7 cellular contexts compared by ENCODE assay signal in the genomic region with DNA sequence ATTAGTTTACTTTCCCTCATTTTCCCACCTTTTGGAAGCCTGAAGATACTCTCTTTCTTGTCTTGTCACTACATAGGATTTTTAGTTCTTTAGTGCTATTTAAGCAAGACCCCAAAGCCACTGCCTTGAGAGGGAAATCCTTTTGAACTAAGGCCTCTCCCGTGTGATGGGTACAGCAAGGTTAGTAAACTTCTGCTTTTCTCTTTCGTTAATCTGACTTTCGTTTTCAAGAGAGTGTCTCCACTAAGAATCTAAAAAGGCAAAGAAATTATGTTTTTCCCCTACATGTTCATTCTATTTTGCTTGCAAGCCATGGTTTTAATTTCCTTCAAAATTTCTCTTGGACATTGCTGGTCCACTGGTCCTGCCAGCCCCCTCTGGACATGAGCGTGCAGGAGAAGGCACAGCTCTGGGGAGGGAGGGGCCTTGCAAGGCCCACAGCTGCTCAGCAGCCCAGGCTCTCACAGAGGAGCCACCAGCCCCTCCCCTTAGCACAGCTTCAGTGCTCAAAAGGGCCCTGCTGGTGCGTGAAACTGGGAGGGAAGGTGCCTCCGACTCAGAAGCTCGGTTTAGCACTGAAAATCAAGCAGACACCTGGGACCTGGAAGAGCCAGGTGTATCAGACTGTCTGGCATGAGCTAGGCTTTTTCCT.
A peak's percentile ranks its signal among the peaks of the same experiment; 100 is the strongest.
DNase-seq lines count a peak whose midpoint lies in the region; ATAC-seq and TF ChIP-seq lines count a peak whose summit lies in the region.

No MANE protein-coding gene starts in this region.

- POLR2A ChIA-PET in activated CD8-positive, alpha-beta T cell treated with anti-CD3 and anti-CD28 coated beads, Interleukin-2, amount 10 ng/mL, durations not matched to agents 7 days and 5 days (lab: Charles Lee) = no interaction called here

- DNase-seq in activated CD8-positive, alpha-beta T cell treated with anti-CD3 and anti-CD28 coated beads, Interleukin-2, amount 10 ng/mL, durations not matched to agents 7 days and 5 days = peak; percentile 32
- peak in 33 of 56 donors; percentile 6 to 68 (median 24) for DNase-seq in nucleus accumbens (lab: John Stamatoyannopoulos, UW)
- no peak for DNase-seq in NCI-H1436 (lab: John Stamatoyannopoulos, UW)
- no peak for DNase-seq in hepatic stellate cell (ENCODE audit: low spot score)

- H3K27me3 Mint-ChIP-seq in activated CD8-positive, alpha-beta T cell treated with anti-CD3 and anti-CD28 coated beads, Interleukin-2, amount 10 ng/mL, durations not matched to agents 7 days and 5 days (ENCODE audit: low read depth) = peaks cover 8% of the 10 kb centered on the region

- TF ChIP-seq POLR2A in GM18505 (IDR thresholded peaks at IDR 0.05; ENCODE audit: borderline replicate concordance, extremely low read depth, insufficient read depth, insufficient read length) = peak; percentile 31

- H3K4me1 Mint-ChIP-seq in activated CD8-positive, alpha-beta T cell treated with anti-CD3 and anti-CD28 coated beads, Interleukin-2, amount 10 ng/mL, durations not matched to agents 7 days and 5 days (ENCODE audit: low read depth) = peaks cover 3% of the 10 kb centered on the region

- no peaks in the 10 kb centered on the region for H3K9me3 Mint-ChIP-seq in activated CD8-positive, alpha-beta T cell treated with anti-CD3 and anti-CD28 coated beads, Interleukin-2, amount 10 ng/mL, durations not matched to agents 7 days and 5 days (ENCODE audit: insufficient read depth)

- H3K36me3 Mint-ChIP-seq in activated CD8-positive, alpha-beta T cell treated with anti-CD3 and anti-CD28 coated beads, Interleukin-2, amount 10 ng/mL, durations not matched to agents 7 days and 5 days (ENCODE audit: low read depth) = no peaks in the 10 kb centered on the region

- CTCF ChIA-PET in activated CD8-positive, alpha-beta T cell treated with anti-CD3 and anti-CD28 coated beads, Interleukin-2, amount 10 ng/mL, durations not matched to agents 7 days and 5 days (lab: Charles Lee) = interaction anchor here (1.3 kb wide), 1 partner anchor 454 kb away, joined by 3 read pairs; no protein-coding TSS in a partner anchor

- peak overlapping the region; percentile 62 for H3K4me3 Mint-ChIP-seq in activated CD8-positive, alpha-beta T cell treated with anti-CD3 and anti-CD28 coated beads, Interleukin-2, amount 10 ng/mL, durations not matched to agents 7 days and 5 days

- ATAC-seq in GM18505 (IDR thresholded peaks at IDR 0.05; ENCODE audit: unreplicated experiment) (peak; percentile 96), GM21447 (IDR thresholded peaks at IDR 0.05; ENCODE audit: unreplicated experiment) (peak; percentile 92), HG03565 (IDR thresholded peaks at IDR 0.05; ENCODE audit: unreplicated experiment) (peak; percentile 94)
- ATAC-seq in activated CD8-positive, alpha-beta T cell treated with anti-CD3 and anti-CD28 coated beads, Interleukin-2, amount 10 ng/mL, durations not matched to agents 7 days and 5 days = peak; percentile 90

- peak overlapping the region; percentile 32 for H3K27ac Mint-ChIP-seq in activated CD8-positive, alpha-beta T cell treated with anti-CD3 and anti-CD28 coated beads, Interleukin-2, amount 10 ng/mL, durations not matched to agents 7 days and 5 days

Comparison
In these comparisons a context has a peak if more than half of its experiments do, and no peak if none do; other contexts are left out.
1. DNase-seq: peak in activated CD8-positive, alpha-beta T cell treated with anti-CD3 and anti-CD28 coated beads, Interleukin-2, amount 10 ng/mL, durations not matched to agents 7 days and 5 days (single experiment) and nucleus accumbens (33 of 56); none in NCI-H1436 (single experiment) and hepatic stellate cell (single experiment).
2. Peak in every context shown above with its lines, with median percentiles within 50 percentile points of each other: ATAC-seq.